In genomic region chr20:44624152-44624551, GRCh38 we compare ENCODE assay signal across 21 cellular contexts. TPM values are rescaled to one million over a fixed set of nuclear protein-coding genes. Genes with fewer than 3 reads are reported as not detected.
DNase-seq lines count a peak whose midpoint lies in the region; ATAC-seq and TF ChIP-seq lines count a peak whose summit lies in the region.
"Had no signal": no experiment of that assay in that cellular context is flagged by ENCODE, and none has a peak within 500 bp of the region (broad histone marks: within the 10 kb centered on the region; RNA-seq: fewer than 3 reads in every experiment).

No MANE protein-coding gene starts in this region.

- H3K36me3 ChIP-seq in right atrium auricular region, result peaks cover 22% of the 10 kb centered on the region
- peaks cover 100% of the 10 kb centered on the region for H3K36me3 ChIP-seq in DND-41 (ENCODE audit: insufficient read depth, low read length)
- peaks cover 16% of the 10 kb centered on the region for H3K36me3 ChIP-seq in osteoblast (ENCODE audit: insufficient read depth, low read length)

- H2AFZ ChIP-seq in DND-41 (ENCODE audit: low read depth, low read length) (no peak overlapping the region), osteoblast (ENCODE audit: low read length) (no peak overlapping the region)

- H3K79me2 ChIP-seq in DND-41 (ENCODE audit: insufficient read depth, low read length), result peaks cover 87% of the 10 kb centered on the region
- H3K79me2 ChIP-seq in osteoblast (ENCODE audit: insufficient read depth, low read length), result no peaks in the 10 kb centered on the region

- H3K36me3 Mint-ChIP-seq in T-helper 17 cell (ENCODE audit: low read depth), result peaks cover 15% of the 10 kb centered on the region

- H3K4me3 ChIP-seq in right atrium auricular region (no peak overlapping the region), DND-41 (ENCODE audit: low read depth in 1 of 2, low read length in 2 of 2) (no peak overlapping the region), osteoblast (ENCODE audit: insufficient read depth, low read length) (no peak overlapping the region)
- H3K4me3 ChIP-seq: BLaER1, HAP-1 had no signal

- no peak overlapping the region for H3K9ac ChIP-seq in DND-41 (ENCODE audit: low read depth, low read length)
- H3K9ac ChIP-seq: BLaER1 had no signal

- TF ChIP-seq CTCF in right atrium auricular region (IDR thresholded peaks at IDR 0.05), result no peak
- TF ChIP-seq CTCF in DND-41 (IDR thresholded peaks at IDR 0.05; ENCODE audit: borderline replicate concordance, extremely low read depth, low read length, poor library complexity, severe bottlenecking), result no peak
- no peak for TF ChIP-seq CTCF in osteoblast (IDR thresholded peaks at IDR 0.05; ENCODE audit: extremely low read depth, low read depth, low read length)

- peaks cover 95% of the 10 kb centered on the region for H4K20me1 ChIP-seq in DND-41 (ENCODE audit: insufficient read depth, low read length)
- no peaks in the 10 kb centered on the region for H4K20me1 ChIP-seq in osteoblast (ENCODE audit: insufficient read depth, low read length)

- no peaks in the 10 kb centered on the region for H3K27me3 Mint-ChIP-seq in T-helper 17 cell
- H3K27me3 Mint-ChIP-seq: B cell; CD4-positive, CD25-positive, alpha-beta regulatory T cell had no signal

- H3K4me1 ChIP-seq in right atrium auricular region (peaks cover 0 to under 1% of the 10 kb centered on the region in 2 donors), DND-41 (ENCODE audit: insufficient read depth, low read length) (no peaks in the 10 kb centered on the region; the same call in 1 of the 2 replicates), osteoblast (ENCODE audit: insufficient read depth, low read length) (no peaks in the 10 kb centered on the region)
- H3K4me1 ChIP-seq: Caco-2, HAP-1 had no signal

- H3K9me3 ChIP-seq in right atrium auricular region, result no peaks in the 10 kb centered on the region
- H3K9me3 ChIP-seq in DND-41 (ENCODE audit: insufficient read depth, low read length, severe bottlenecking), result no peaks in the 10 kb centered on the region
- no peaks in the 10 kb centered on the region for H3K9me3 ChIP-seq in T-helper 17 cell (ENCODE audit: control insufficient read depth, low read length, poor library complexity, severe bottlenecking)
- H3K9me3 ChIP-seq in osteoblast (ENCODE audit: low read depth, low read length), result peaks cover 5% of the 10 kb centered on the region
- H3K9me3 ChIP-seq: HAP-1 had no signal

- H3K27ac ChIP-seq in right atrium auricular region, result no peak overlapping the region
- peak overlapping the region; percentile 45 for H3K27ac ChIP-seq in DND-41 (ENCODE audit: low read length)
- H3K27ac ChIP-seq in osteoblast (ENCODE audit: low read depth, low read length), result no peak overlapping the region
- H3K27ac ChIP-seq: 22Rv1, BLaER1, C4-2B had no signal

- no peak overlapping the region for H3K4me3 Mint-ChIP-seq in T-helper 17 cell
- H3K4me3 Mint-ChIP-seq: B cell; CD4-positive, CD25-positive, alpha-beta regulatory T cell; CD8-positive, alpha-beta T cell; HFFc6 had no signal

- intact Hi-C loops in Right ventricle myocardium superior (cut with DNase I), result no loop called here

- peaks cover 16% of the 10 kb centered on the region for H3K4me1 Mint-ChIP-seq in T-helper 17 cell

- no peaks in the 10 kb centered on the region for H3K27me3 ChIP-seq in right atrium auricular region
- H3K27me3 ChIP-seq in DND-41 (ENCODE audit: insufficient read depth, low read length, poor library complexity), result no peaks in the 10 kb centered on the region
- H3K27me3 ChIP-seq in osteoblast (ENCODE audit: insufficient read depth, low read length), result no peaks in the 10 kb centered on the region
- H3K27me3 ChIP-seq: BLaER1 had no signal

- H3K4me2 ChIP-seq in DND-41 (ENCODE audit: insufficient read depth, low read length), result no peak overlapping the region
- H3K4me2 ChIP-seq in osteoblast (ENCODE audit: insufficient read depth, low read length), result no peak overlapping the region
- H3K4me2 ChIP-seq: BLaER1 had no signal

- ATAC-seq in Right ventricle myocardium superior (ENCODE audit: poor library complexity) (no peak), DND-41 (ENCODE audit: insufficient read depth, low read depth) (no peak), T-helper 17 cell (no peak), HG03039 (IDR thresholded peaks at IDR 0.05; ENCODE audit: unreplicated experiment) (no peak)
- ATAC-seq: CD8-positive, alpha-beta T cell had no signal

- DNase-seq in Right ventricle myocardium superior (peak; percentile 30), right atrium auricular region (ENCODE audit: low spot score) (no peak), DND-41 (no peak), T-helper 17 cell (no peak), osteoblast (ENCODE audit: insufficient read length, low spot score, missing footprints) (peak; percentile 70), NCI-H510A treated with DMSO at 0.1 percent for 48 hours (lab: John Stamatoyannopoulos, UW) (no peak), GM03348 (ENCODE audit: low spot score) (no peak)
- DNase-seq: Caco-2; CD4-positive, CD25-positive, alpha-beta regulatory T cell; CD8-positive, alpha-beta T cell; DMS153; EL; GDM1; GOT3; HFFc6 had no signal

- peak overlapping the region; percentile 81 for H3K27ac Mint-ChIP-seq in T-helper 17 cell
- H3K27ac Mint-ChIP-seq: CD4-positive, CD25-positive, alpha-beta regulatory T cell; CD8-positive, alpha-beta T cell; HFFc6 had no signal

RNA-seq across cellular contexts. Expression of gene ADA, which starts 27.3 kb away (rescaled TPM):
- total RNA-seq in Right ventricle myocardium superior (8.9 TPM), right atrium auricular region (10 to 100 TPM in 1 of 2 donors, 1 to 10 TPM in 1; 6.3 to 16.7 TPM), T-helper 17 cell (10 to 100 TPM; 36.0 to 36.1 TPM), osteoblast (15.9 and 37.1 TPM in 2 replicates)

RNA-seq across cellular contexts. Expression of gene PKIG, which starts 41.8 kb away (rescaled TPM):
- total RNA-seq in Right ventricle myocardium superior (180 TPM), right atrium auricular region (100 to 1,000 TPM; 237 to 268 TPM), T-helper 17 cell (1 to 10 TPM; 2.2 to 4.5 TPM), osteoblast (94.6 and 107 TPM in 2 replicates)

Comparison
In these comparisons a context has a peak if more than half of its experiments do, and no peak if none do; other contexts are left out.
1. DNase-seq: peak in Right ventricle myocardium superior (single experiment) and osteoblast (single experiment); none in right atrium auricular region (single experiment), DND-41 (single experiment), T-helper 17 cell (0 of 3), NCI-H510A treated with DMSO at 0.1 percent for 48 hours (single experiment) and GM03348 (single experiment).
2. RNA of gene PKIG, which starts 41.8 kb away (total RNA-seq): 237 to 268 TPM in right atrium auricular region, 180 TPM in Right ventricle myocardium superior (single experiment) and 94.6 to 107 TPM in osteoblast; 2.2 to 4.5 TPM in T-helper 17 cell; every median in the first group is over 10 times any median in the second.